27 cellular contexts compared by ENCODE assay signal in the genomic region with DNA sequence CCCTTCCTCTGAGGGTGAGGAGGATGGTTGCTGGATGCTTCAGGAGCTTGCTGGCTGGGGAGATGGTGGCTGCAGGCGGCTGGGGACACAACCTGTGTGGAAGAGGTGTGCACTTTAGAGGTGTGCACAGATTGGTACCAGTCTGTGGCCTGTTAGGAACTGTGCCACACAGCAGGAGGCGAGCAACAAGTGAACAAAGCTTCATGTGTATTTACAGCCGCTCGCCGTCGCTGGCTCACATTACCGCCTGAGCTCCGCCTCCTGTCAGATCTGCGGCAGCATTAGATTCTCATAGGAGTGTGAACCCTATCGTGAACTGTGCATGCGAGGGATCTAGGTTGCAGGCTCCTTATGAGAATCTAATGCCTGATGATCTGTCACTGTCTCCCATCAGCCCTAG.
DNase-seq lines count a peak whose midpoint lies in the region; ATAC-seq and TF ChIP-seq lines count a peak whose summit lies in the region.
"Had no signal": no experiment of that assay in that cellular context is flagged by ENCODE, and none has a peak within 500 bp of the region (broad histone marks: within the 10 kb centered on the region; RNA-seq: fewer than 3 reads in every experiment).

No MANE protein-coding gene starts in this region.

- POLR2A ChIA-PET in HCT116 (lab: Charles Lee): no interaction called here

- no peak for TF ChIP-seq RAD21 in HCT116 (IDR thresholded peaks at IDR 0.05; ENCODE audit: low read depth)

- H3K9me3 ChIP-seq in HCT116 (ENCODE audit: control insufficient read depth in 1 of 2, insufficient read depth in 1 of 2, low read depth in 1 of 2, low read length in 2 of 2): no peaks in the 10 kb centered on the region
- no peaks in the 10 kb centered on the region for H3K9me3 ChIP-seq in breast epithelium
- H3K9me3 ChIP-seq: HAP-1, left lung, right lobe of liver, SJCRH30, spleen, tibial nerve had no signal

- ATAC-seq in HCT116 (peak; percentile 42; the same call in 1 of the 2 replicates), HG03159 (IDR thresholded peaks at IDR 0.05; ENCODE audit: unreplicated experiment) (no peak)
- ATAC-seq: effector memory CD8-positive, alpha-beta T cell; HepG2; left lung; right lobe of liver; stimulated activated naive CD8-positive, alpha-beta T cell treated with anti-CD3 and anti-CD28 coated beads, Interleukin-15, amount 100 ng/mL, for 72 hours had no signal

- DNase-seq in HCT116 (ENCODE audit: low read depth, low spot score) (no peak), NCI-H748 (lab: John Stamatoyannopoulos, UW; ENCODE audit: unreplicated experiment) (peak; percentile 82), globus pallidus (ENCODE audit: low spot score) (peak; percentile 75), posterior cingulate gyrus (peak in 7 of 10 donors; percentile 26 to 92 (median 70)), breast epithelium (ENCODE audit: low spot score in 2 of 2) (no peak), NCI-H345 treated with DMSO at 0.1 percent for 48 hours (lab: John Stamatoyannopoulos, UW; ENCODE audit: unreplicated experiment) (no peak), HT-29 (ENCODE audit: low spot score) (no peak)
- DNase-seq: activated CD4-positive, alpha-beta T cell treated with anti-CD3 and anti-CD28 coated beads, Interleukin-2, amount 10 ng/mL, durations not matched to agents 24 days and 14 days; activated CD8-positive, alpha-beta memory T cell treated with anti-CD3 and anti-CD28 coated beads for 24 hours; activated T-cell treated with anti-CD3 and anti-CD28 coated beads for 4 hours; amniotic stem cell; cortex of kidney; effector memory CD8-positive, alpha-beta T cell; Karpas-422; left lung; NCI-H146; NCI-H774; right lobe of liver; RPMI8226; spleen; stimulated activated CD4-positive, alpha-beta T cell treated with anti-CD3 and anti-CD28 coated beads, Interleukin-2, amount 100 ng/mL, for 24 hours; stimulated activated naive CD8-positive, alpha-beta T cell treated with anti-CD3 and anti-CD28 coated beads, Interleukin-15, amount 100 ng/mL, for 72 hours had no signal

- no peak for TF ChIP-seq POLR2A in HCT116 (IDR thresholded peaks at IDR 0.05; ENCODE audit: borderline replicate concordance, extremely low read depth, insufficient read depth, insufficient read length)
- TF ChIP-seq POLR2A in breast epithelium (IDR thresholded peaks at IDR 0.05): no peak

- RAD21 ChIA-PET in HCT116 (lab: Charles Lee; ENCODE audit: low non-redundant PET in 1 of 2, low total read pairs in 2 of 2, uncharacterized antibody in 2 of 2, unreplicated experiment in 2 of 2): no interaction called here

- no peak overlapping the region for H2AFZ ChIP-seq in HCT116 (ENCODE audit: low read depth, low read length, poor library complexity, severe bottlenecking)

- no peaks in the 10 kb centered on the region for H3K36me3 ChIP-seq in HCT116 (ENCODE audit: control insufficient read depth in 1 of 2, insufficient read depth in 2 of 2, low read length in 2 of 2)
- no peaks in the 10 kb centered on the region for H3K36me3 ChIP-seq in breast epithelium
- H3K36me3 ChIP-seq: HAP-1, left lung, right lobe of liver, SJCRH30, spleen had no signal

- H3K4me3 ChIP-seq in HCT116 (replicated peaks in 1 of 2; ENCODE audit: low read depth in 1 of 2, low read length in 2 of 2) (no peak overlapping the region), breast epithelium (no peak overlapping the region)
- H3K4me3 ChIP-seq: HAP-1, left lung, right lobe of liver, SJCRH30, spleen, tibial nerve had no signal

- no peak overlapping the region for H3K9ac ChIP-seq in HCT116 (ENCODE audit: low read length)

- no peak overlapping the region for H3K27ac ChIP-seq in HCT116 (ENCODE audit: low read depth, low read length)
- H3K27ac ChIP-seq in breast epithelium: no peak overlapping the region
- H3K27ac ChIP-seq: left lung, right lobe of liver, SJCRH30, spleen, tibial nerve had no signal

- no TSS peak for BruUV-seq in HCT116 (replicated peaks; lab: Mats Ljungman, UMichigan)

- TF ChIP-seq CTCF in HCT116 (IDR thresholded peaks at IDR 0.05 in 2 of 3, conservative IDR thresholded peaks at IDR 0.05 in 1 of 3; ENCODE audit: borderline replicate concordance in 1 of 3, insufficient read depth in 1 of 3, low read depth in 2 of 3, low read length in 2 of 3): no peak
- TF ChIP-seq CTCF in breast epithelium (IDR thresholded peaks at IDR 0.05): no peak

- H4K20me1 ChIP-seq in HCT116 (ENCODE audit: insufficient read depth): no peaks in the 10 kb centered on the region

- H3K27me3 ChIP-seq in HCT116 (ENCODE audit: insufficient read depth, low read length) (no peaks in the 10 kb centered on the region), breast epithelium (no peaks in the 10 kb centered on the region)
- H3K27me3 ChIP-seq: left lung, right lobe of liver, SJCRH30, tibial nerve had no signal

- no peaks in the 10 kb centered on the region for H3K9me2 ChIP-seq in HCT116 (ENCODE audit: insufficient read depth)

- intact Hi-C loops in HCT116 (cut with micrococcal nuclease): loop anchor here (10.0 kb wide), 1 partner anchor 799 kb away; no protein-coding TSS in a partner anchor
- intact Hi-C loops in posterior cingulate gyrus (cut with DNase I): no loop called here
- intact Hi-C loops in breast epithelium (cut with DNase I; ENCODE audit: low total_unique reads): loop anchor here (5.0 kb wide), 1 partner anchor 473 kb away; no protein-coding TSS in a partner anchor

- CTCF ChIA-PET in HCT116 (lab: Charles Lee): interaction anchor here (1.2 to 4.2 kb wide), 4 partner anchors 121 to 1177 kb away, joined by 3 to 35 read pairs (median 4); no protein-coding TSS in a partner anchor

- H3K79me2 ChIP-seq in HCT116 (ENCODE audit: insufficient read depth, low read length): no peaks in the 10 kb centered on the region

- H3K4me1 ChIP-seq in HCT116 (ENCODE audit: control insufficient read depth in 1 of 2, insufficient read depth in 2 of 2, low read length in 2 of 2) (no peaks in the 10 kb centered on the region), breast epithelium (no peaks in the 10 kb centered on the region)
- H3K4me1 ChIP-seq: left lung, right lobe of liver, SJCRH30, spleen had no signal

- H3K4me2 ChIP-seq in HCT116 (ENCODE audit: low read length): peak overlapping the region; percentile 23; the same call in 1 of the 2 replicates

TF ChIP-seq in HCT116, 20 proteins besides CTCF, POLR2A, EP300 and RAD21:
- TF ChIP-seq SRF (IDR thresholded peaks at IDR 0.05; ENCODE audit: low read depth): no peak

Comparison
In these comparisons a context has a peak if more than half of its experiments do, and no peak if none do; other contexts are left out.
1. DNase-seq: peak in NCI-H748 (single experiment), globus pallidus (single experiment) and posterior cingulate gyrus (7 of 10); none in HCT116 (single experiment), breast epithelium (0 of 2), NCI-H345 treated with DMSO at 0.1 percent for 48 hours (single experiment) and HT-29 (single experiment).